9 cellular contexts compared by ENCODE assay signal in the genomic region with DNA sequence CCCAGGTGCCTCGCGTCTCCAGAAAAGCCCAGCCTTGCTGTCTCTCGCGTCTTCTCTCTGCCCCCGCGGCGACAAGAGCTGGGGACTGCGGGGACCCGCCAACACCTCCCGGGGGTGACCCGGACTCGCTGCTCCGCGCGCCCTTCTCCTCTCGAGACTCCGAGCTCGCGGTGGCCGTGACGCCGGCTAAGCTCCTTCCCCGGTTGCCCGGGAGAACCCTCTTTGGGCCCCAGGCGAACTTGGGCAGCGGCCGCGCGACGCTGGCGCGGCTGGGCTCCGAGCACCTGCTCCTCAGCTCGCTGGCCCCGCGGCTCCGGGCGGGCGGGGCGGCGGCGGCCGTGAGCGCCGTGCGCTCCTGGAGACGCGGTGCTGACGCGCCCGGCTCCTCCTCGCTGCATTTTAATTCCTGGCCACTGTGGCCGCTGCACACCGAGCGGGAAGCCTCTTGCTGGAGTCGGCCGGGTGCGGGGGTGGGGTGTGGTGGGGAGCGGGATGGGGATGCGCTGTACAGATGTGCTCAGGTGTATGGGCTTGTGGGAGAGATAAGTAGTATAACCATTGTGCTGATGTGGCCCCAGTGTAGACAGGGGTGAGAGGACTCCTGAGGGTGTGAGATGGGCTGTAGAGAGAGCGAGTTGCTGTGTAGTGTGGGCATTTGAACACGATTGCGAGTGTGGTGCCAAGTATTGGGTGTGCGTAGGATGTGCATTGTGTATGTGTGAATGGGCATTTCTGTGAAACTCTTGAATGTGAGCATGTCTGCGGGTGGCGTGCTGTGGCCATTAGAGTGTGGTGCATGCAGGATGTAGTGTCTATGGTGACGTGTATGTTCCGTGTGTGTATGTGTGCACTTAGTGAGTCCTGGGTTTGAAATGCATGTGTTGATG.
DNase-seq lines count a peak whose midpoint lies in the region; TF ChIP-seq lines count a peak whose summit lies in the region.
"Had no signal": no experiment of that assay in that cellular context is flagged by ENCODE, and none has a peak within 500 bp of the region (broad histone marks: within the 10 kb centered on the region; RNA-seq: fewer than 3 reads in every experiment).

A gene (minus strand): TSS at position 315 of the 887 bp plus-strand sequence.

- no peak for TF ChIP-seq POLR2A in erythroblast (IDR thresholded peaks at IDR 0.05; ENCODE audit: low read length)

- DNase-seq in DMS 273 (lab: John Stamatoyannopoulos, UW; ENCODE audit: unreplicated experiment) = peak; percentile 56
- no peak for DNase-seq in DMS 273 treated with DMSO at 0.1 percent for 48 hours (lab: John Stamatoyannopoulos, UW)
- DNase-seq in superior temporal gyrus (ENCODE audit: extremely low spot score) = peak; percentile 40
- DNase-seq in erythroblast (lab: John Stamatoyannopoulos, UW) = no peak
- DNase-seq in activated CD4-positive, alpha-beta T cell treated with anti-CD3 and anti-CD28 coated beads for 1 hour = no peak
- DNase-seq in NCI-H146 (lab: John Stamatoyannopoulos, UW) = no peak

- no peaks in the 10 kb centered on the region for H3K9me3 ChIP-seq in iPS-18a (ENCODE audit: control insufficient read depth, low read depth, low read length)

- H3K4me1 ChIP-seq in iPS-18a (ENCODE audit: control insufficient read depth, low read depth, low read length) = peaks cover 2% of the 10 kb centered on the region

- H3K36me3 Mint-ChIP-seq in activated naive CD8-positive, alpha-beta T cell = no peaks in the 10 kb centered on the region

- peaks cover 37% of the 10 kb centered on the region for H3K27me3 Mint-ChIP-seq in activated naive CD8-positive, alpha-beta T cell

- H3K9me3 Mint-ChIP-seq in activated naive CD8-positive, alpha-beta T cell (ENCODE audit: low read depth) = no peaks in the 10 kb centered on the region

- H3K27me3 ChIP-seq in iPS-18a (ENCODE audit: control insufficient read depth, insufficient read depth, low read length) = peaks cover 72% of the 10 kb centered on the region

- H3K9ac ChIP-seq in iPS-18a (ENCODE audit: low read length) = no peak within 1 kb of the TSS

- no peaks in the 10 kb centered on the region for H3K36me3 ChIP-seq in iPS-18a (ENCODE audit: control insufficient read depth, low read depth, low read length)

- peaks cover 12% of the 10 kb centered on the region for H3K4me1 Mint-ChIP-seq in activated naive CD8-positive, alpha-beta T cell (ENCODE audit: low read depth)

- no peak within 1 kb of the TSS for H3K27ac Mint-ChIP-seq in activated naive CD8-positive, alpha-beta T cell

- no peak within 1 kb of the TSS for H3K27ac ChIP-seq in iPS-18a (ENCODE audit: low read length)
- H3K27ac ChIP-seq: 22Rv1 had no signal

- H3K4me3 Mint-ChIP-seq in activated naive CD8-positive, alpha-beta T cell = peak within 1 kb of the TSS; percentile 44

- peak within 1 kb of the TSS; percentile 67 for H3K4me3 ChIP-seq in iPS-18a (ENCODE audit: low read length)

Comparison
In these comparisons a context has a peak if more than half of its experiments do, and no peak if none do; other contexts are left out.
1. DNase-seq: peak in DMS 273 (single experiment) and superior temporal gyrus (single experiment); none in DMS 273 treated with DMSO at 0.1 percent for 48 hours (single experiment), erythroblast (0 of 2), activated CD4-positive, alpha-beta T cell treated with anti-CD3 and anti-CD28 coated beads for 1 hour (single experiment) and NCI-H146 (single experiment).